Comparison of ENCODE assay signal across 13 cellular contexts in the genomic region with DNA sequence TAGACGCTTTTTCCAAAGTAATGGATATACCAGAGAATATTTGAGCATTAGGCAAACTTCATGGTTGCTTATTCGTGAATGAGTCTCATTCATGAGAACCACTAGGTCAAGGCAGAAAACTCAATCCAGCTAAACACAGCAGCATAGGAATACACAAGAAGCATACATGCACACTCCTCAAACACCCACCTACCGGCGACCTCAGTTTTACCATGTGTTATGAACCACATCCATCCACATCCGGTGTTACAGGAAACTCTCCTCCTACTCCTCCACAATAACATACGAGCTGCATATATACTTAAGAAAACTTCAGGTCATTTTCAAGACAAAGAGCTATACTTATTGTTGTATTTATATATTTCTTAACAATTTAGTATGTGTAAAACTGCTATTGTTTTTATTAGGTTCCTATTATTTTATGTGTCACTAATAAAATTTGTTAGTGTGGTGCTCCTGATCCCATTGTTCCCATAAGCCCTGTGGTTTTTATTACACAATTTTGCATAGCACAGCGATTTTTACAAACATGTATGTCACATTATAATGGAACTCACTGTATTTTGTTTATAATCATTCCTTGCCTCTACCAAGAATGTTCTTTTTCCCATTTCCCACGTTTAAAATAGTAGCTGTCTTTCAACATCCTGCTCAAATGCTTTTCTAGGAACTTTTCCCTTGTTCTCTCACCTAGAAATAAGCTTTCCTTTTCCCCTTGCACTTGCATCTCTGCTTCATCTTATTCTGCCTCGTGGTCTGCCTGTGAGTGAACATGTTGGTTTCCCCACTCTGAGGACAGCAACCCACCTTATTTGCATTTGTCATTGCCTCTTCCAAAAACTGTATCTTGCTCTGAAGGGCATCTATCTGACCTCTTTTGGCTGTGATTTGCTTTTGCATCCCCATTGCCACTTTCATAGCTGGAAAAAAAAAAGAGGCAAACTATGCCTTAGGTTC. TPM values are rescaled to one million over a fixed set of nuclear protein-coding genes. Genes with fewer than 3 reads are reported as not detected.
A peak's percentile ranks its signal among the peaks of the same experiment; 100 is the strongest.
DNase-seq lines count a peak whose midpoint lies in the region; ATAC-seq, FAIRE-seq and TF ChIP-seq lines count a peak whose summit lies in the region.
"Had no signal": no experiment of that assay in that cellular context is flagged by ENCODE, and none has a peak within 500 bp of the region (broad histone marks: within the 10 kb centered on the region; RNA-seq: fewer than 3 reads in every experiment).

No MANE protein-coding gene starts in this region.

- H3K27me3 Mint-ChIP-seq in activated CD4-positive, alpha-beta T cell treated with anti-CD3 and anti-CD28 coated beads, Interleukin-2, amount 10 ng/mL, durations not matched to agents 7 days and 5 days: peaks cover 10% of the 10 kb centered on the region

- dilution Hi-C loops in mammary epithelial cell (cut with HindIII; ENCODE audit: low sequenced_read_pairs): no loop called here

- CTCF ChIA-PET in A549 (lab: Yijun Ruan, JAX): interaction anchor here (0.6 to 0.7 kb wide), 3 partner anchors 17 to 33 kb away, joined by 3 read pairs; no protein-coding TSS in a partner anchor
- CTCF ChIA-PET in activated CD4-positive, alpha-beta T cell treated with anti-CD3 and anti-CD28 coated beads, Interleukin-2, amount 10 ng/mL, durations not matched to agents 7 days and 5 days (lab: Charles Lee): interaction anchor here (0.6 to 1.1 kb wide), 4 partner anchors 39 to 104 kb away, joined by 3 read pairs; no protein-coding TSS in a partner anchor
- CTCF ChIA-PET in mammary epithelial cell (lab: Charles Lee; ENCODE audit: low non-redundant PET): no interaction called here

- H3K27me3 ChIP-seq in mammary epithelial cell (ENCODE audit: insufficient read depth, low read length): peaks cover 4% of the 10 kb centered on the region
- H3K27me3 ChIP-seq: ascending aorta, dorsolateral prefrontal cortex had no signal

- no peak overlapping the region for H2AFZ ChIP-seq in mammary epithelial cell (ENCODE audit: low read depth, low read length)
- H2AFZ ChIP-seq: GM23248 had no signal

- H3K79me2 ChIP-seq in mammary epithelial cell (ENCODE audit: insufficient read depth, low read length): no peaks in the 10 kb centered on the region

- H3K36me3 Mint-ChIP-seq in activated CD4-positive, alpha-beta T cell treated with anti-CD3 and anti-CD28 coated beads, Interleukin-2, amount 10 ng/mL, durations not matched to agents 7 days and 5 days (ENCODE audit: low read depth): no peaks in the 10 kb centered on the region

- intact Hi-C loops in mammary epithelial cell (cut with micrococcal nuclease): no loop called here

- TF ChIP-seq POLR2A in A549 (IDR thresholded peaks at IDR 0.05; ENCODE audit: low read length): no peak

- H3K4me1 Mint-ChIP-seq in activated CD4-positive, alpha-beta T cell treated with anti-CD3 and anti-CD28 coated beads, Interleukin-2, amount 10 ng/mL, durations not matched to agents 7 days and 5 days: peaks cover 11% of the 10 kb centered on the region

- no peak for TF ChIP-seq RAD21 in A549 (conservative IDR thresholded peaks at IDR 0.05 in 1 of 2, IDR thresholded peaks at IDR 0.05 in 1 of 2)

- no peak overlapping the region for H3K9ac ChIP-seq in mammary epithelial cell (ENCODE audit: insufficient read depth, low read length)
- H3K9ac ChIP-seq: GM23248 had no signal

- ATAC-seq in A549 (no peak), HG03571 (IDR thresholded peaks at IDR 0.05; ENCODE audit: unreplicated experiment) (no peak)

- DNase-seq in A549 (ENCODE audit: low read depth in 1 of 2, low spot score in 1 of 2) (no peak), GF-D8 (lab: John Stamatoyannopoulos, UW) (peak; percentile 22), foreskin melanocyte (peak; percentile 55), mammary epithelial cell (no peak), iPS-NIHi7 (ENCODE audit: extremely low spot score) (no peak), GM19239 (ENCODE audit: insufficient read length, low spot score) (no peak)
- peak; percentile 35 for DNase-seq in activated CD4-positive, alpha-beta T cell treated with anti-CD3 and anti-CD28 coated beads, Interleukin-2, amount 10 ng/mL, durations not matched to agents 7 days and 5 days
- DNase-seq: dorsolateral prefrontal cortex, EL, GM23248, SW 1271 had no signal

- H3K4me3 Mint-ChIP-seq in activated CD4-positive, alpha-beta T cell treated with anti-CD3 and anti-CD28 coated beads, Interleukin-2, amount 10 ng/mL, durations not matched to agents 7 days and 5 days: no peak overlapping the region

- WGBS in A549 (ENCODE audit: missing lambda C conversion rate): 43% methylated on average over 9 of the region's 9 CpGs
- 68% methylated on average over 9 of the region's 9 CpGs for WGBS in mammary epithelial cell (ENCODE audit: low coverage, missing lambda C conversion rate)

- H3K4me2 ChIP-seq in A549: no peak overlapping the region
- no peak overlapping the region for H3K4me2 ChIP-seq in mammary epithelial cell (ENCODE audit: insufficient read depth, low read depth, low read length)

- no peak for TF ChIP-seq EP300 in A549 (IDR thresholded peaks at IDR 0.05)

- H3K4me1 ChIP-seq in A549 (no peaks in the 10 kb centered on the region), mammary epithelial cell (ENCODE audit: insufficient read depth, low read length) (no peaks in the 10 kb centered on the region)
- H3K4me1 ChIP-seq: ascending aorta had no signal

- no peaks in the 10 kb centered on the region for H4K20me1 ChIP-seq in mammary epithelial cell (ENCODE audit: insufficient read depth, low read length)

- no peak for FAIRE-seq in A549 (lab: Jason Lieb, UNC)
- no peak for FAIRE-seq in GM19239 (lab: Jason Lieb, UNC)

- H3K9me3 ChIP-seq in A549 (no peaks in the 10 kb centered on the region; the same call in 1 of the 3 replicates), mammary epithelial cell (replicated peaks; ENCODE audit: insufficient read depth, low read length) (peaks cover under 1% of the 10 kb centered on the region)

- peaks cover 25% of the 10 kb centered on the region for H3K9me3 Mint-ChIP-seq in activated CD4-positive, alpha-beta T cell treated with anti-CD3 and anti-CD28 coated beads, Interleukin-2, amount 10 ng/mL, durations not matched to agents 7 days and 5 days

- BruUV-seq in mammary epithelial cell (replicated peaks; lab: Mats Ljungman, UMichigan): no TSS peak

- POLR2A ChIA-PET in A549 (lab: Yijun Ruan, JAX): no interaction called here
- POLR2A ChIA-PET in activated CD4-positive, alpha-beta T cell treated with anti-CD3 and anti-CD28 coated beads, Interleukin-2, amount 10 ng/mL, durations not matched to agents 7 days and 5 days (lab: Charles Lee): no interaction called here

- TF ChIP-seq CTCF in A549 (IDR thresholded peaks at IDR 0.05) (no peak), mammary epithelial cell (conservative IDR thresholded peaks at IDR 0.05 in 1 of 2, IDR thresholded peaks at IDR 0.05 in 1 of 2; ENCODE audit: extremely low read depth in 1 of 2, insufficient read depth in 1 of 2, low read depth in 1 of 2, low read length in 2 of 2) (no peak)

- in situ Hi-C loops in mammary epithelial cell (cut with MboI; ENCODE audit: low sequenced_read_pairs in 2 of 2): no loop called here

- H3K4me3 ChIP-seq in A549 (no peak overlapping the region), mammary epithelial cell (replicated peaks in 1 of 3; ENCODE audit: insufficient read depth in 1 of 3, low read depth in 2 of 3, low read length in 3 of 3) (no peak overlapping the region)
- H3K4me3 ChIP-seq: ascending aorta, dorsolateral prefrontal cortex, GM23248 had no signal

- no peaks in the 10 kb centered on the region for H3K36me3 ChIP-seq in mammary epithelial cell (ENCODE audit: insufficient read depth, low read length)
- H3K36me3 ChIP-seq: ascending aorta had no signal

- no peak overlapping the region for H3K27ac Mint-ChIP-seq in activated CD4-positive, alpha-beta T cell treated with anti-CD3 and anti-CD28 coated beads, Interleukin-2, amount 10 ng/mL, durations not matched to agents 7 days and 5 days

- no peak overlapping the region for H3K27ac ChIP-seq in A549
- H3K27ac ChIP-seq in mammary epithelial cell (ENCODE audit: insufficient read depth, low read depth, low read length): no peak overlapping the region
- H3K27ac ChIP-seq: ascending aorta, dorsolateral prefrontal cortex, GM23248 had no signal

TF ChIP-seq in A549, 52 proteins besides CTCF, POLR2A, EP300 and RAD21:
- TF ChIP-seq HEYL (CRISPR knock-in tag; IDR thresholded peaks at IDR 0.05) (no peak), MYC (IDR thresholded peaks at IDR 0.05; ENCODE audit: borderline replicate concordance, low read length) (no peak), MAFK (IDR thresholded peaks at IDR 0.05; ENCODE audit: partially characterized antibody) (peak; percentile 54), HOXA7 (CRISPR knock-in tag; IDR thresholded peaks at IDR 0.05) (no peak), RCOR1 (IDR thresholded peaks at IDR 0.05; ENCODE audit: low read depth, low read length) (no peak)

RNA-seq across cellular contexts. Expression of gene STBD1, which starts 48.3 kb away (rescaled TPM):
- 1.2 and 1.3 TPM in 2 replicates for polyA plus RNA-seq in A549 (2011; rRNA removed)
- polyA plus RNA-seq in A549 (2012; cell fraction: cytosol; rRNA removed): 1.2 and 1.4 TPM in 2 replicates
- polyA plus RNA-seq in A549 (2012; cell fraction: nucleus; rRNA removed): 0.50 and 0.92 TPM in 2 replicates
- 5.0 to 6.4 TPM (median 5.9 TPM) in 3 replicates for polyA plus RNA-seq in A549 (2017; fragmentation: RNase III; extraction: RNeasy Plus Mini Kit Qiagen cat#74134 plus additional on column Dnase treatment)
- 1.1 and 1.7 TPM in 2 replicates for polyA minus RNA-seq in A549 (2011; rRNA and poly(A)+ RNA removed)
- total RNA-seq in activated CD4-positive, alpha-beta T cell treated with anti-CD3 and anti-CD28 coated beads, Interleukin-2, amount 10 ng/mL, durations not matched to agents 7 days and 5 days: 1 to 10 TPM in 1 of 2 experiments, under 1 TPM in 1; 0.77 to 1.2 TPM
- 10 to 100 TPM in 1 of 2 donors, 1 to 10 TPM in 1; 6.4 to 11.7 TPM for total RNA-seq in mammary epithelial cell
- 3.1 TPM for polyA plus RNA-seq in mammary epithelial cell
- polyA minus RNA-seq in mammary epithelial cell: 0.47 TPM

Comparison
In these comparisons a context has a peak if more than half of its experiments do, and no peak if none do; other contexts are left out.
1. DNase-seq: peak in GF-D8 (single experiment), activated CD4-positive, alpha-beta T cell treated with anti-CD3 and anti-CD28 coated beads, Interleukin-2, amount 10 ng/mL, durations not matched to agents 7 days and 5 days (single experiment) and foreskin melanocyte (single experiment); none in A549 (0 of 2), mammary epithelial cell (single experiment), iPS-NIHi7 (single experiment) and GM19239 (single experiment).